ENCODE assay signal across 7 cellular contexts in genomic region chr7:105678811-105679495, GRCh38.
DNase-seq lines count a peak whose midpoint lies in the region; ATAC-seq lines count a peak whose summit lies in the region.

No MANE protein-coding gene starts in this region.

- H3K9me3 Mint-ChIP-seq in activated T-helper 1 cell treated with anti-CD3 and anti-CD28 coated beads, Interleukin-12 subunit alpha, Interleukin-12 subunit beta, Interleukin-2, Interleukin-4 antibody, amounts not matched to agents 30 ng/mL and 10 ng/mL and 1 ng/mL, durations not matched to agents 14 hours and 24 hours and 36 hours: no peaks in the 10 kb centered on the region

- peak; percentile 60 for ATAC-seq in GM18909 (IDR thresholded peaks at IDR 0.05; ENCODE audit: poor library complexity, unreplicated experiment)
- ATAC-seq in HG03378 (IDR thresholded peaks at IDR 0.05; ENCODE audit: unreplicated experiment): peak; percentile 51

- intact Hi-C loops in activated T-helper 1 cell treated with anti-CD3 and anti-CD28 coated beads, Interleukin-12 subunit alpha, Interleukin-12 subunit beta, Interleukin-2, Interleukin-4 antibody, amounts not matched to agents 30 ng/mL and 10 ng/mL and 1 ng/mL, durations not matched to agents 14 hours and 24 hours and 36 hours (cut with micrococcal nuclease): loop anchor here (1.0 to 5.0 kb wide), 6 partner anchors 12 to 433 kb away; partner anchors contain the start of genes PUS7 and SYPL1
- intact Hi-C loops in cardiac septum (cut with DNase I): no loop called here

- DNase-seq in activated T-helper 1 cell treated with anti-CD3 and anti-CD28 coated beads, Interleukin-12 subunit alpha, Interleukin-12 subunit beta, Interleukin-2, Interleukin-4 antibody, amounts not matched to agents 30 ng/mL and 10 ng/mL and 1 ng/mL, durations not matched to agents 14 hours and 24 hours and 36 hours (ENCODE audit: low spot score): no peak
- DNase-seq in cardiac septum (ENCODE audit: low spot score) (peak; percentile 92), renal cortical epithelial cell (ENCODE audit: low read depth) (peak; percentile 27), A172 (ENCODE audit: low spot score) (no peak), dedifferentiated amniotic fluid mesenchymal stem cell (ENCODE audit: extremely low spot score) (no peak)

- peaks cover 57% of the 10 kb centered on the region for H3K4me1 Mint-ChIP-seq in activated T-helper 1 cell treated with anti-CD3 and anti-CD28 coated beads, Interleukin-12 subunit alpha, Interleukin-12 subunit beta, Interleukin-2, Interleukin-4 antibody, amounts not matched to agents 30 ng/mL and 10 ng/mL and 1 ng/mL, durations not matched to agents 14 hours and 24 hours and 36 hours (ENCODE audit: low read depth)

- peak overlapping the region; percentile 89 for H3K4me3 Mint-ChIP-seq in activated T-helper 1 cell treated with anti-CD3 and anti-CD28 coated beads, Interleukin-12 subunit alpha, Interleukin-12 subunit beta, Interleukin-2, Interleukin-4 antibody, amounts not matched to agents 30 ng/mL and 10 ng/mL and 1 ng/mL, durations not matched to agents 14 hours and 24 hours and 36 hours

- H3K36me3 Mint-ChIP-seq in activated T-helper 1 cell treated with anti-CD3 and anti-CD28 coated beads, Interleukin-12 subunit alpha, Interleukin-12 subunit beta, Interleukin-2, Interleukin-4 antibody, amounts not matched to agents 30 ng/mL and 10 ng/mL and 1 ng/mL, durations not matched to agents 14 hours and 24 hours and 36 hours (ENCODE audit: low read depth): peaks cover 9% of the 10 kb centered on the region

- peaks cover 1% of the 10 kb centered on the region for H3K27me3 Mint-ChIP-seq in activated T-helper 1 cell treated with anti-CD3 and anti-CD28 coated beads, Interleukin-12 subunit alpha, Interleukin-12 subunit beta, Interleukin-2, Interleukin-4 antibody, amounts not matched to agents 30 ng/mL and 10 ng/mL and 1 ng/mL, durations not matched to agents 14 hours and 24 hours and 36 hours (ENCODE audit: insufficient read depth)

- H3K27ac Mint-ChIP-seq in activated T-helper 1 cell treated with anti-CD3 and anti-CD28 coated beads, Interleukin-12 subunit alpha, Interleukin-12 subunit beta, Interleukin-2, Interleukin-4 antibody, amounts not matched to agents 30 ng/mL and 10 ng/mL and 1 ng/mL, durations not matched to agents 14 hours and 24 hours and 36 hours: peak overlapping the region; percentile 93

Comparison
In these comparisons a context has a peak if more than half of its experiments do, and no peak if none do; other contexts are left out.
1. DNase-seq: peak in cardiac septum (single experiment) and renal cortical epithelial cell (single experiment); none in activated T-helper 1 cell treated with anti-CD3 and anti-CD28 coated beads, Interleukin-12 subunit alpha, Interleukin-12 subunit beta, Interleukin-2, Interleukin-4 antibody, amounts not matched to agents 30 ng/mL and 10 ng/mL and 1 ng/mL, durations not matched to agents 14 hours and 24 hours and 36 hours (single experiment), A172 (single experiment) and dedifferentiated amniotic fluid mesenchymal stem cell (single experiment).